ENCODE assay signal across 5 cellular contexts in genomic region chr6:102494808-102495207, GRCh38.
"Had no signal": no experiment of that assay in that cellular context is flagged by ENCODE, and none has a peak within 500 bp of the region (broad histone marks: within the 10 kb centered on the region; RNA-seq: fewer than 3 reads in every experiment).

No MANE protein-coding gene starts in this region.

- ATAC-seq: HepG2, K562 had no signal

- DNase-seq: IMR-90, KBM-7, KG1 had no signal
